ENCODE assay signal across 23 cellular contexts in the genomic region with DNA sequence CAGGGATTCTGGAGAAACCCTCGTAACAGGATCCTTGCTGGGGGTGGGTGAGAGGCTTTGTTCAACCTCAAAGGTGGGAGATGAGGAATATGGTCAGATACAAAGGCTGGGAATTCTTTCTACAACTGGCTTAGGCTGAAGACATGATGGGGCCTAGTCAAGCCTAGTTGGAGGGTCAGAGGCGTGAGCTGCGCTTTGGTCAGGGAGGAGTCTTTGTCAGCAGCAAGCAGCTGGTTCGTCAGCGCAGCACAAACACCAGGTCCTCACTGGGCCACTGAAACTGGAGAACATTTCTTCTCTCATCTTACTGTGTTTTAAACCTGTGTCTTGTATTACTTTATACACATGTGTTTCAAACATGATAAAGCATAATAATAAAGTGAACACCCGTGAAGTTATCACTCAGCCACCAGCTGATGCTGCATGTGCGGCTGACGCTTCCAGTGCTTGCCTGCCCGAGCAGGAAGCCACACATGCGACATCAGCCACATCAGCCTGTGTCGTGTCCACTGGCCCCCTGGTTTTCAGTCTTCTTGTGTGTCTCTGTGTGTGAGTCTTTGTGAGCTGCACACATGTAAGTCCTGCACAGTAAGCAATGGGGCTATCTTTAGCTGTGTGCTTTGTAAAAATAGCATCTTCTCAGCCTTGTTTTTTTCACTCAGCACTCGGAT.
DNase-seq lines count a peak whose midpoint lies in the region; ATAC-seq and TF ChIP-seq lines count a peak whose summit lies in the region.
"Had no signal": no experiment of that assay in that cellular context is flagged by ENCODE, and none has a peak within 500 bp of the region (broad histone marks: within the 10 kb centered on the region; RNA-seq: fewer than 3 reads in every experiment).

No MANE protein-coding gene starts in this region.

- peaks cover 11% of the 10 kb centered on the region for H3K4me1 Mint-ChIP-seq in activated T-cell treated with anti-CD3 and anti-CD28 coated beads, Interleukin-2, amount 50 U/mL, for 24 hours (ENCODE audit: low read depth)
- peaks cover 7% of the 10 kb centered on the region for H3K4me1 Mint-ChIP-seq in activated T-helper 2 cell treated with anti-CD3 and anti-CD28 coated beads, Interferon-gamma antibody, Interleukin-2, Interleukin-4, amounts not matched to agents 10 μg/mL and 5 μg/mL and 100 μg/mL, durations not matched to agents 14 hours and 24 hours and 36 hours (ENCODE audit: low read depth)
- H3K4me1 Mint-ChIP-seq in CD8-positive, alpha-beta memory T cell, result peaks cover 8 to 11% (median 9%) of the 10 kb centered on the region in 3 donors

- H3K4me1 ChIP-seq in sigmoid colon, result no peaks in the 10 kb centered on the region
- peaks cover 21% of the 10 kb centered on the region for H3K4me1 ChIP-seq in CD8-positive, alpha-beta memory T cell (ENCODE audit: insufficient read depth, low read length)
- H3K4me1 ChIP-seq: SJCRH30 had no signal

- no peak overlapping the region for H3K4me3 Mint-ChIP-seq in activated T-cell treated with anti-CD3 and anti-CD28 coated beads, Interleukin-2, amount 50 U/mL, for 24 hours
- no peak overlapping the region for H3K4me3 Mint-ChIP-seq in activated T-helper 2 cell treated with anti-CD3 and anti-CD28 coated beads, Interferon-gamma antibody, Interleukin-2, Interleukin-4, amounts not matched to agents 10 μg/mL and 5 μg/mL and 100 μg/mL, durations not matched to agents 14 hours and 24 hours and 36 hours (ENCODE audit: low read depth)
- H3K4me3 Mint-ChIP-seq in CD8-positive, alpha-beta memory T cell, result no peak overlapping the region
- H3K4me3 Mint-ChIP-seq: activated CD4-positive, alpha-beta T cell treated with anti-CD3 and anti-CD28 coated beads, Interleukin-2, amount 10 ng/mL, durations not matched to agents 7 days and 5 days; activated naive CD4-positive, alpha-beta T cell treated with anti-CD3 and anti-CD28 coated beads, Interleukin-2, amount 50 U/mL, for 24 hours; CD14-positive monocyte; central memory CD8-positive, alpha-beta T cell; HFFc6; stimulated activated effector memory CD8-positive, alpha-beta T cell treated with anti-CD3 and anti-CD28 coated beads, Interleukin-12 subunit alpha, Interleukin-12 subunit beta, amount 100 ng/mL, for 72 hours; T-helper 17 cell had no signal

- ATAC-seq in GM18907 (IDR thresholded peaks at IDR 0.05; ENCODE audit: unreplicated experiment), result no peak
- ATAC-seq: GM12878; Panc1; psoas muscle; stimulated activated effector memory CD8-positive, alpha-beta T cell treated with anti-CD3 and anti-CD28 coated beads, Interleukin-12 subunit alpha, Interleukin-12 subunit beta, amount 100 ng/mL, for 72 hours; T-helper 17 cell had no signal

- no peaks in the 10 kb centered on the region for H3K36me3 Mint-ChIP-seq in activated T-cell treated with anti-CD3 and anti-CD28 coated beads, Interleukin-2, amount 50 U/mL, for 24 hours (ENCODE audit: low read depth)
- H3K36me3 Mint-ChIP-seq in activated T-helper 2 cell treated with anti-CD3 and anti-CD28 coated beads, Interferon-gamma antibody, Interleukin-2, Interleukin-4, amounts not matched to agents 10 μg/mL and 5 μg/mL and 100 μg/mL, durations not matched to agents 14 hours and 24 hours and 36 hours (ENCODE audit: low read depth), result no peaks in the 10 kb centered on the region
- peaks cover 0 to 6% (median 0%) of the 10 kb centered on the region in 3 donors for H3K36me3 Mint-ChIP-seq in CD8-positive, alpha-beta memory T cell
- H3K36me3 Mint-ChIP-seq: activated naive CD4-positive, alpha-beta T cell treated with anti-CD3 and anti-CD28 coated beads, Interleukin-2, amount 50 U/mL, for 24 hours; CD14-positive monocyte; stimulated activated effector memory CD8-positive, alpha-beta T cell treated with anti-CD3 and anti-CD28 coated beads, Interleukin-12 subunit alpha, Interleukin-12 subunit beta, amount 100 ng/mL, for 72 hours had no signal

- intact Hi-C loops in activated T-helper 2 cell treated with anti-CD3 and anti-CD28 coated beads, Interferon-gamma antibody, Interleukin-2, Interleukin-4, amounts not matched to agents 10 μg/mL and 5 μg/mL and 100 μg/mL, durations not matched to agents 14 hours and 24 hours and 36 hours (cut with micrococcal nuclease), result no loop called here
- intact Hi-C loops in sigmoid colon (cut with DNase I), result no loop called here

- peaks cover 17% of the 10 kb centered on the region for H3K27me3 Mint-ChIP-seq in activated T-cell treated with anti-CD3 and anti-CD28 coated beads, Interleukin-2, amount 50 U/mL, for 24 hours
- H3K27me3 Mint-ChIP-seq in activated T-helper 2 cell treated with anti-CD3 and anti-CD28 coated beads, Interferon-gamma antibody, Interleukin-2, Interleukin-4, amounts not matched to agents 10 μg/mL and 5 μg/mL and 100 μg/mL, durations not matched to agents 14 hours and 24 hours and 36 hours (ENCODE audit: low read depth), result no peaks in the 10 kb centered on the region
- peaks cover 19 to 28% of the 10 kb centered on the region in 2 donors for H3K27me3 Mint-ChIP-seq in CD8-positive, alpha-beta memory T cell
- H3K27me3 Mint-ChIP-seq: activated naive CD4-positive, alpha-beta T cell treated with anti-CD3 and anti-CD28 coated beads, Interleukin-2, amount 50 U/mL, for 24 hours had no signal

- TF ChIP-seq POLR2A in sigmoid colon (IDR thresholded peaks at IDR 0.05), result no peak

- POLR2A ChIA-PET in CD8-positive, alpha-beta memory T cell (lab: Charles Lee), result no interaction called here

- no peak overlapping the region for H3K27ac ChIP-seq in sigmoid colon
- H3K27ac ChIP-seq in CD8-positive, alpha-beta memory T cell (ENCODE audit: low read depth, low read length), result no peak overlapping the region
- H3K27ac ChIP-seq: psoas muscle, SJCRH30 had no signal

- no peak for TF ChIP-seq EP300 in sigmoid colon (IDR thresholded peaks at IDR 0.05)

- CTCF ChIA-PET in CD8-positive, alpha-beta memory T cell (lab: Charles Lee), result no interaction called here

- H3K4me3 ChIP-seq in sigmoid colon, result no peak overlapping the region
- H3K4me3 ChIP-seq in CD8-positive, alpha-beta memory T cell (ENCODE audit: low read length), result no peak overlapping the region
- H3K4me3 ChIP-seq: GM12878, psoas muscle, SJCRH30 had no signal

- no peaks in the 10 kb centered on the region for H3K9me3 ChIP-seq in sigmoid colon
- H3K9me3 ChIP-seq in CD8-positive, alpha-beta memory T cell (ENCODE audit: low read length), result no peaks in the 10 kb centered on the region
- H3K9me3 ChIP-seq: psoas muscle, SJCRH30 had no signal

- H3K9me3 Mint-ChIP-seq in activated T-cell treated with anti-CD3 and anti-CD28 coated beads, Interleukin-2, amount 50 U/mL, for 24 hours, result no peaks in the 10 kb centered on the region
- H3K9me3 Mint-ChIP-seq in activated T-helper 2 cell treated with anti-CD3 and anti-CD28 coated beads, Interferon-gamma antibody, Interleukin-2, Interleukin-4, amounts not matched to agents 10 μg/mL and 5 μg/mL and 100 μg/mL, durations not matched to agents 14 hours and 24 hours and 36 hours, result no peaks in the 10 kb centered on the region
- peaks cover 0 to 1% (median 0%) of the 10 kb centered on the region in 5 donors for H3K9me3 Mint-ChIP-seq in CD8-positive, alpha-beta memory T cell
- H3K9me3 Mint-ChIP-seq: activated CD4-positive, alpha-beta T cell treated with anti-CD3 and anti-CD28 coated beads, Interleukin-2, amount 10 ng/mL, durations not matched to agents 7 days and 5 days; activated naive CD4-positive, alpha-beta T cell treated with anti-CD3 and anti-CD28 coated beads, Interleukin-2, amount 50 U/mL, for 24 hours; central memory CD8-positive, alpha-beta T cell; HFFc6; stimulated activated effector memory CD8-positive, alpha-beta T cell treated with anti-CD3 and anti-CD28 coated beads, Interleukin-12 subunit alpha, Interleukin-12 subunit beta, amount 100 ng/mL, for 72 hours had no signal

- 80 to 85% methylated on average over 12 of the region's 12 CpGs for WGBS in sigmoid colon, 2 donors

- peaks cover 25 to 91% (median 42%) of the 10 kb centered on the region in 4 donors for H3K36me3 ChIP-seq in sigmoid colon
- H3K36me3 ChIP-seq in CD8-positive, alpha-beta memory T cell (ENCODE audit: insufficient read depth, low read length), result no peaks in the 10 kb centered on the region
- H3K36me3 ChIP-seq: SJCRH30 had no signal

- no peak for TF ChIP-seq CTCF in GM20000 (IDR thresholded peaks at IDR 0.05; ENCODE audit: extremely low read depth, missing control alignments)
- TF ChIP-seq CTCF in sigmoid colon (IDR thresholded peaks at IDR 0.05), result no peak

- no peaks in the 10 kb centered on the region for H3K27me3 ChIP-seq in sigmoid colon
- H3K27me3 ChIP-seq in CD8-positive, alpha-beta memory T cell (ENCODE audit: insufficient read depth, low read length, poor library complexity, severe bottlenecking), result peaks cover 6% of the 10 kb centered on the region

- H3K27ac Mint-ChIP-seq in activated T-cell treated with anti-CD3 and anti-CD28 coated beads, Interleukin-2, amount 50 U/mL, for 24 hours, result no peak overlapping the region
- H3K27ac Mint-ChIP-seq in activated T-helper 2 cell treated with anti-CD3 and anti-CD28 coated beads, Interferon-gamma antibody, Interleukin-2, Interleukin-4, amounts not matched to agents 10 μg/mL and 5 μg/mL and 100 μg/mL, durations not matched to agents 14 hours and 24 hours and 36 hours, result no peak overlapping the region
- peak overlapping the region in 2 of 8 donors; percentile 14 to 48 for H3K27ac Mint-ChIP-seq in CD8-positive, alpha-beta memory T cell
- H3K27ac Mint-ChIP-seq: activated CD4-positive, alpha-beta T cell treated with anti-CD3 and anti-CD28 coated beads, Interleukin-2, amount 10 ng/mL, durations not matched to agents 7 days and 5 days; activated naive CD4-positive, alpha-beta T cell treated with anti-CD3 and anti-CD28 coated beads, Interleukin-2, amount 50 U/mL, for 24 hours; CD14-positive monocyte; HFFc6; stimulated activated effector memory CD8-positive, alpha-beta T cell treated with anti-CD3 and anti-CD28 coated beads, Interleukin-12 subunit alpha, Interleukin-12 subunit beta, amount 100 ng/mL, for 72 hours; T-helper 17 cell had no signal

- DNase-seq in activated T-cell treated with anti-CD3 and anti-CD28 coated beads, Interleukin-2, amount 50 U/mL, for 24 hours, result peak; percentile 11
- DNase-seq in activated T-cell treated with anti-CD3 and anti-CD28 coated beads for 4 hours, result no peak
- peak; percentile 24 for DNase-seq in GM20000 (ENCODE audit: low spot score)
- DNase-seq in activated T-helper 2 cell treated with anti-CD3 and anti-CD28 coated beads, Interferon-gamma antibody, Interleukin-2, Interleukin-4, amounts not matched to agents 10 μg/mL and 5 μg/mL and 100 μg/mL, durations not matched to agents 14 hours and 24 hours and 36 hours (ENCODE audit: low spot score), result peak; percentile 2
- DNase-seq in sigmoid colon, result peak; percentile 29
- DNase-seq in CD8-positive, alpha-beta memory T cell, result no peak
- no peak for DNase-seq in cerebellar nuclear complex (lab: John Stamatoyannopoulos, UW)
- DNase-seq: foreskin fibroblast; GF-D8; HFFc6; NCI-H187 treated with DMSO at 0.1 percent for 48 hours; stimulated activated CD4-positive, alpha-beta T cell treated with anti-CD3 and anti-CD28 coated beads, Interleukin-1b, Interleukin-23, amount 100 ng/mL, for 48 hours; T-helper 17 cell had no signal

Comparison
In these comparisons a context has a peak if more than half of its experiments do, and no peak if none do; other contexts are left out.
1. DNase-seq: peak in activated T-cell treated with anti-CD3 and anti-CD28 coated beads, Interleukin-2, amount 50 U/mL, for 24 hours (single experiment), GM20000 (single experiment), activated T-helper 2 cell treated with anti-CD3 and anti-CD28 coated beads, Interferon-gamma antibody, Interleukin-2, Interleukin-4, amounts not matched to agents 10 μg/mL and 5 μg/mL and 100 μg/mL, durations not matched to agents 14 hours and 24 hours and 36 hours (single experiment) and sigmoid colon (single experiment); none in activated T-cell treated with anti-CD3 and anti-CD28 coated beads for 4 hours (single experiment), CD8-positive, alpha-beta memory T cell (0 of 5) and cerebellar nuclear complex (0 of 2).